In the genomic region with DNA sequence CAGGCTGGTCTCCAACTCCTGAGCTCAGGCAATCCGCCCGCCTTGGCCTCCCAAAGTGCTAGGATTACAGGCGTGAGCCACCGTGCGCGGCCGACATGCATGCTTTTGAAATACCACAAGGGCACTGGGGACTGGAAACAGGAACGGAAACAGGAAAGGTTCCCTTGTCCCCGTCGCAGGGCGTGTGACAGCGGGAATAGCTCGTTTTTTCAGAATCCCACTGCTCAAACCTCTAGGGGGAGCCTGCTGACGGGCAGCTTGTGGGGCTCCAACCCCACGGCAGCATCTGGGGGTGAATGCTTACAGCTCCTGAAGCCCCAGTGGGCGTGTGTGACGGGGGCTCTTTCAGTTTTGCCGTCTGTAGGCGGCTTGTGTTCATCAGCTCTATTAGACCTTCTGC, we compare ENCODE assay signal across 1 cellular context.
TF ChIP-seq lines count a peak whose summit lies in the region.

No MANE protein-coding gene starts in this region.

TF ChIP-seq in HepG2, 621 proteins besides CTCF, POLR2A, EP300 and RAD21 (continues in another document):
- TF ChIP-seq ZMYM2 (CRISPR knock-in tag; IDR thresholded peaks at IDR 0.05) (no peak), MTF1 (CRISPR knock-in tag; IDR thresholded peaks at IDR 0.05) (no peak), MATR3 (CRISPR knock-in tag; IDR thresholded peaks at IDR 0.05) (no peak), ZNF556 (CRISPR knock-in tag; IDR thresholded peaks at IDR 0.05; ENCODE audit: borderline replicate concordance) (no peak), ZNF782 (CRISPR knock-in tag; IDR thresholded peaks at IDR 0.05; ENCODE audit: borderline replicate concordance) (no peak), CBX1 (IDR thresholded peaks at IDR 0.05; ENCODE audit: low read depth) (no peak), SALL1 (CRISPR knock-in tag; IDR thresholded peaks at IDR 0.05) (0 out of 2 replicates have a peak, but pooled peaks have one; percentile 32), STAG1 (CRISPR knock-in tag; IDR thresholded peaks at IDR 0.05) (peak; percentile 29), HCFC1 (IDR thresholded peaks at IDR 0.05; ENCODE audit: low read depth, low read length) (no peak), ZSCAN31 (CRISPR knock-in tag; IDR thresholded peaks at IDR 0.05; ENCODE audit: low read depth) (no peak), DBP (CRISPR knock-in tag; IDR thresholded peaks at IDR 0.05; ENCODE audit: not compliant biosample characterization) (no peak), GZF1 (CRISPR knock-in tag; IDR thresholded peaks at IDR 0.05) (no peak), SP4 (CRISPR knock-in tag; IDR thresholded peaks at IDR 0.05) (no peak), KMT2B (CRISPR knock-in tag; IDR thresholded peaks at IDR 0.05) (no peak), XRCC5 (optimal IDR thresholded peaks at IDR 0.05; ENCODE audit: low read length) (peak; percentile 61), KAT8 (CRISPR knock-in tag; IDR thresholded peaks at IDR 0.05) (0 out of 2 replicates have a peak, but pooled peaks have one; percentile 39), NCOA5 (CRISPR knock-in tag; IDR thresholded peaks at IDR 0.05) (no peak), ZNF460 (CRISPR knock-in tag; IDR thresholded peaks at IDR 0.05; ENCODE audit: borderline replicate concordance) (peak; percentile 60; the same call in 1 of the 2 replicates), CREM (IDR thresholded peaks at IDR 0.05) (peak; percentile 17; the same call in 1 of the 2 replicates), CREM (CRISPR knock-in tag; IDR thresholded peaks at IDR 0.05) (no peak), ZNF441 (CRISPR knock-in tag; IDR thresholded peaks at IDR 0.05; ENCODE audit: borderline replicate concordance) (peak; percentile 96), ZFY (CRISPR knock-in tag; IDR thresholded peaks at IDR 0.05) (no peak), ZNF331 (CRISPR knock-in tag; IDR thresholded peaks at IDR 0.05) (peak; percentile 34; the same call in 1 of the 2 replicates), ZNF383 (CRISPR knock-in tag; IDR thresholded peaks at IDR 0.05; ENCODE audit: borderline replicate concordance) (no peak), RBM22 (optimal IDR thresholded peaks at IDR 0.05; ENCODE audit: low read length) (no peak), LCORL (IDR thresholded peaks at IDR 0.05) (no peak), LCORL (CRISPR knock-in tag; IDR thresholded peaks at IDR 0.05) (no peak), ZMYM3 (CRISPR knock-in tag; IDR thresholded peaks at IDR 0.05) (0 out of 2 replicates have a peak, but pooled peaks have one; percentile 16), KDM5B (CRISPR knock-in tag; IDR thresholded peaks at IDR 0.05; ENCODE audit: borderline replicate concordance) (no peak), GATA4 (IDR thresholded peaks at IDR 0.05; ENCODE audit: borderline replicate concordance, low read depth) (no peak), HNRNPLL (IDR thresholded peaks at IDR 0.05; ENCODE audit: low read depth, low read length, poor library complexity, severe bottlenecking) (peak; percentile 49), SMAD1 (CRISPR knock-in tag; IDR thresholded peaks at IDR 0.05; ENCODE audit: borderline replicate concordance, low read depth) (no peak), ZBTB3 (CRISPR knock-in tag; IDR thresholded peaks at IDR 0.05; ENCODE audit: borderline replicate concordance, low read depth) (no peak), NR1H2 (CRISPR knock-in tag; IDR thresholded peaks at IDR 0.05; ENCODE audit: borderline replicate concordance, low read depth) (no peak), SAP130 (CRISPR knock-in tag; IDR thresholded peaks at IDR 0.05; ENCODE audit: low read depth) (peak; percentile 35; the same call in 1 of the 2 replicates), ASH2L (IDR thresholded peaks at IDR 0.05; ENCODE audit: insufficient read length, low read depth, low read length) (no peak), MYC (CRISPR knock-in tag; IDR thresholded peaks at IDR 0.05; ENCODE audit: borderline replicate concordance) (0 out of 2 replicates have a peak, but pooled peaks have one; percentile 23), SMC3 (IDR thresholded peaks at IDR 0.05; ENCODE audit: low read length) (peak; percentile 18; the same call in 1 of the 2 replicates), GABPB1 (CRISPR knock-in tag; IDR thresholded peaks at IDR 0.05) (peak; percentile 61), SPEN (CRISPR knock-in tag; IDR thresholded peaks at IDR 0.05; ENCODE audit: low read depth) (no peak), NFYB (CRISPR knock-in tag; IDR thresholded peaks at IDR 0.05) (no peak), ZFP36L2 (CRISPR knock-in tag; IDR thresholded peaks at IDR 0.05) (no peak), MIXL1 (CRISPR knock-in tag; IDR thresholded peaks at IDR 0.05) (0 out of 2 replicates have a peak, but pooled peaks have one; percentile 41), MTERF4 (CRISPR knock-in tag; IDR thresholded peaks at IDR 0.05) (no peak), KDM2A (CRISPR knock-in tag; IDR thresholded peaks at IDR 0.05; ENCODE audit: borderline replicate concordance, low read depth) (peak; percentile 45; the same call in 1 of the 2 replicates), PAX8 (CRISPR knock-in tag; IDR thresholded peaks at IDR 0.05; ENCODE audit: borderline replicate concordance) (no peak), PITX1 (CRISPR knock-in tag; IDR thresholded peaks at IDR 0.05) (peak; percentile 67; the same call in 1 of the 2 replicates), HNRNPUL1 (IDR thresholded peaks at IDR 0.05; ENCODE audit: low read depth, low read length) (no peak), JARID2 (CRISPR knock-in tag; IDR thresholded peaks at IDR 0.05; ENCODE audit: insufficient replicate concordance) (no peak), YEATS2 (CRISPR knock-in tag; IDR thresholded peaks at IDR 0.05; ENCODE audit: borderline replicate concordance) (no peak), FOXK1 (CRISPR knock-in tag; IDR thresholded peaks at IDR 0.05; ENCODE audit: borderline replicate concordance, low read depth) (no peak), HOXA3 (CRISPR knock-in tag; IDR thresholded peaks at IDR 0.05) (peak; percentile 58; the same call in 1 of the 2 replicates), SIN3B (IDR thresholded peaks at IDR 0.05; ENCODE audit: low read length) (no peak), SCMH1 (CRISPR knock-in tag; IDR thresholded peaks at IDR 0.05; ENCODE audit: borderline replicate concordance) (no peak), ZNF616 (CRISPR knock-in tag; IDR thresholded peaks at IDR 0.05; ENCODE audit: low read depth) (no peak)
- TF ChIP-seq, protein P1, sequence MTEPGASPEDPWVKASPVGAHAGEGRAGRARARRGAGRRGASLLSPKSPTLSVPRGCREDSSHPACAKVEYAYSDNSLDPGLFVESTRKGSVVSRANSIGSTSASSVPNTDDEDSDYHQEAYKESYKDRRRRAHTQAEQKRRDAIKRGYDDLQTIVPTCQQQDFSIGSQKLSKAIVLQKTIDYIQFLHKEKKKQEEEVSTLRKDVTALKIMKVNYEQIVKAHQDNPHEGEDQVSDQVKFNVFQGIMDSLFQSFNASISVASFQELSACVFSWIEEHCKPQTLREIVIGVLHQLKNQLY (CRISPR knock-in tag; IDR thresholded peaks at IDR 0.05): no peak
- TF ChIP-seq, protein P2, sequence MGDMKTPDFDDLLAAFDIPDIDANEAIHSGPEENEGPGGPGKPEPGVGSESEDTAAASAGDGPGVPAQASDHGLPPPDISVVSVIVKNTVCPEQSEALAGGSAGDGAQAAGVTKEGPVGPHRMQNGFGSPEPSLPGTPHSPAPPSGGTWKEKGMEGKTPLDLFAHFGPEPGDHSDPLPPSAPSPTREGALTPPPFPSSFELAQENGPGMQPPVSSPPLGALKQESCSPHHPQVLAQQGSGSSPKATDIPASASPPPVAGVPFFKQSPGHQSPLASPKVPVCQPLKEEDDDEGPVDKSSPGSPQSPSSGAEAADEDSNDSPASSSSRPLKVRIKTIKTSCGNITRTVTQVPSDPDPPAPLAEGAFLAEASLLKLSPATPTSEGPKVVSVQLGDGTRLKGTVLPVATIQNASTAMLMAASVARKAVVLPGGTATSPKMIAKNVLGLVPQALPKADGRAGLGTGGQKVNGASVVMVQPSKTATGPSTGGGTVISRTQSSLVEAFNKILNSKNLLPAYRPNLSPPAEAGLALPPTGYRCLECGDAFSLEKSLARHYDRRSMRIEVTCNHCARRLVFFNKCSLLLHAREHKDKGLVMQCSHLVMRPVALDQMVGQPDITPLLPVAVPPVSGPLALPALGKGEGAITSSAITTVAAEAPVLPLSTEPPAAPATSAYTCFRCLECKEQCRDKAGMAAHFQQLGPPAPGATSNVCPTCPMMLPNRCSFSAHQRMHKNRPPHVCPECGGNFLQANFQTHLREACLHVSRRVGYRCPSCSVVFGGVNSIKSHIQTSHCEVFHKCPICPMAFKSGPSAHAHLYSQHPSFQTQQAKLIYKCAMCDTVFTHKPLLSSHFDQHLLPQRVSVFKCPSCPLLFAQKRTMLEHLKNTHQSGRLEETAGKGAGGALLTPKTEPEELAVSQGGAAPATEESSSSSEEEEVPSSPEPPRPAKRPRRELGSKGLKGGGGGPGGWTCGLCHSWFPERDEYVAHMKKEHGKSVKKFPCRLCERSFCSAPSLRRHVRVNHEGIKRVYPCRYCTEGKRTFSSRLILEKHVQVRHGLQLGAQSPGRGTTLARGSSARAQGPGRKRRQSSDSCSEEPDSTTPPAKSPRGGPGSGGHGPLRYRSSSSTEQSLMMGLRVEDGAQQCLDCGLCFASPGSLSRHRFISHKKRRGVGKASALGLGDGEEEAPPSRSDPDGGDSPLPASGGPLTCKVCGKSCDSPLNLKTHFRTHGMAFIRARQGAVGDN (CRISPR knock-in tag; IDR thresholded peaks at IDR 0.05): peak; percentile 33
- TF ChIP-seq, protein P3, sequence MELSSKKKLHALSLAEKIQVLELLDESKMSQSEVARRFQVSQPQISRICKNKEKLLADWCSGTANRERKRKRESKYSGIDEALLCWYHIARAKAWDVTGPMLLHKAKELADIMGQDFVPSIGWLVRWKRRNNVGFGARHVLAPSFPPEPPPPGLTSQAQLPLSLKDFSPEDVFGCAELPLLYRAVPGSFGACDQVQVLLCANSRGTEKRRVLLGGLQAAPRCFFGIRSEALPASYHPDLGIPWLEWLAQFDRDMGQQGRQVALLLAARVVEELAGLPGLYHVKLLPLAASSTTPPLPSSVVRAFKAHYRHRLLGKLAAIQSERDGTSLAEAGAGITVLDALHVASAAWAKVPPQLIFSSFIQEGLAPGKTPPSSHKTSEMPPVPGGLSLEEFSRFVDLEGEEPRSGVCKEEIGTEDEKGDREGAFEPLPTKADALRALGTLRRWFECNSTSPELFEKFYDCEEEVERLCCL (CRISPR knock-in tag; IDR thresholded peaks at IDR 0.05; ENCODE audit: borderline replicate concordance): no peak
- TF ChIP-seq, protein P4, sequence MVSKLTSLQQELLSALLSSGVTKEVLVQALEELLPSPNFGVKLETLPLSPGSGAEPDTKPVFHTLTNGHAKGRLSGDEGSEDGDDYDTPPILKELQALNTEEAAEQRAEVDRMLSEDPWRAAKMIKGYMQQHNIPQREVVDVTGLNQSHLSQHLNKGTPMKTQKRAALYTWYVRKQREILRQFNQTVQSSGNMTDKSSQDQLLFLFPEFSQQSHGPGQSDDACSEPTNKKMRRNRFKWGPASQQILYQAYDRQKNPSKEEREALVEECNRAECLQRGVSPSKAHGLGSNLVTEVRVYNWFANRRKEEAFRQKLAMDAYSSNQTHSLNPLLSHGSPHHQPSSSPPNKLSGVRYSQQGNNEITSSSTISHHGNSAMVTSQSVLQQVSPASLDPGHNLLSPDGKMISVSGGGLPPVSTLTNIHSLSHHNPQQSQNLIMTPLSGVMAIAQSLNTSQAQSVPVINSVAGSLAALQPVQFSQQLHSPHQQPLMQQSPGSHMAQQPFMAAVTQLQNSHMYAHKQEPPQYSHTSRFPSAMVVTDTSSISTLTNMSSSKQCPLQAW (CRISPR knock-in tag; IDR thresholded peaks at IDR 0.05): no peak
- TF ChIP-seq, protein P5, sequence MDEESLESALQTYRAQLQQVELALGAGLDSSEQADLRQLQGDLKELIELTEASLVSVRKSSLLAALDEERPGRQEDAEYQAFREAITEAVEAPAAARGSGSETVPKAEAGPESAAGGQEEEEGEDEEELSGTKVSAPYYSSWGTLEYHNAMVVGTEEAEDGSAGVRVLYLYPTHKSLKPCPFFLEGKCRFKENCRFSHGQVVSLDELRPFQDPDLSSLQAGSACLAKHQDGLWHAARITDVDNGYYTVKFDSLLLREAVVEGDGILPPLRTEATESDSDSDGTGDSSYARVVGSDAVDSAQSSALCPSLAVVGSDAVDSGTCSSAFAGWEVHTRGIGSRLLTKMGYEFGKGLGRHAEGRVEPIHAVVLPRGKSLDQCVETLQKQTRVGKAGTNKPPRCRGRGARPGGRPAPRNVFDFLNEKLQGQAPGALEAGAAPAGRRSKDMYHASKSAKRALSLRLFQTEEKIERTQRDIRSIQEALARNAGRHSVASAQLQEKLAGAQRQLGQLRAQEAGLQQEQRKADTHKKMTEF (CRISPR knock-in tag; IDR thresholded peaks at IDR 0.05): 0 out of 2 replicates have a peak, but pooled peaks have one; percentile 23
- TF ChIP-seq, protein P6, sequence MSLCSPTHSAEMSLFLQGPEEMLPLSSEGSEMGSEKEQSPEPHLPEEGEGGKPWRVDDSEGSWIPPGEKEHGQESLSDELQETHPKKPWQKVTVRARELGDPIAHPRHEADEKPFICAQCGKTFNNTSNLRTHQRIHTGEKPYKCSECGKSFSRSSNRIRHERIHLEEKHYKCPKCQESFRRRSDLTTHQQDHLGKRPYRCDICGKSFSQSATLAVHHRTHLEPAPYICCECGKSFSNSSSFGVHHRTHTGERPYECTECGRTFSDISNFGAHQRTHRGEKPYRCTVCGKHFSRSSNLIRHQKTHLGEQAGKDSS (CRISPR knock-in tag; IDR thresholded peaks at IDR 0.05; ENCODE audit: borderline replicate concordance, low read depth): 0 out of 2 replicates have a peak, but pooled peaks have one; percentile 33
- TF ChIP-seq, protein P7, sequence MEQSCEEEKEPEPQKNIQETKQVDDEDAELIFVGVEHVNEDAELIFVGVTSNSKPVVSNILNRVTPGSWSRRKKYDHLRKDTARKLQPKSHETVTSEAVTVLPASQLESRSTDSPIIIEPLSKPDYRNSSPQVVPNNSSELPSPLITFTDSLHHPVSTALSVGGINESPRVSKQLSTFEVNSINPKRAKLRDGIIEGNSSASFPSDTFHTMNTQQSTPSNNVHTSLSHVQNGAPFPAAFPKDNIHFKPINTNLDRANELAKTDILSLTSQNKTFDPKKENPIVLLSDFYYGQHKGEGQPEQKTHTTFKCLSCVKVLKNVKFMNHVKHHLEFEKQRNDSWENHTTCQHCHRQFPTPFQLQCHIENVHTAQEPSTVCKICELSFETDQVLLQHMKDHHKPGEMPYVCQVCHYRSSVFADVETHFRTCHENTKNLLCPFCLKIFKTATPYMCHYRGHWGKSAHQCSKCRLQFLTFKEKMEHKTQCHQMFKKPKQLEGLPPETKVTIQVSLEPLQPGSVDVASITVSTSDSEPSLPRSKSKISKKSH (CRISPR knock-in tag; IDR thresholded peaks at IDR 0.05; ENCODE audit: borderline replicate concordance): no peak
